Comparison of ENCODE assay signal across 7 cellular contexts in the genomic region with DNA sequence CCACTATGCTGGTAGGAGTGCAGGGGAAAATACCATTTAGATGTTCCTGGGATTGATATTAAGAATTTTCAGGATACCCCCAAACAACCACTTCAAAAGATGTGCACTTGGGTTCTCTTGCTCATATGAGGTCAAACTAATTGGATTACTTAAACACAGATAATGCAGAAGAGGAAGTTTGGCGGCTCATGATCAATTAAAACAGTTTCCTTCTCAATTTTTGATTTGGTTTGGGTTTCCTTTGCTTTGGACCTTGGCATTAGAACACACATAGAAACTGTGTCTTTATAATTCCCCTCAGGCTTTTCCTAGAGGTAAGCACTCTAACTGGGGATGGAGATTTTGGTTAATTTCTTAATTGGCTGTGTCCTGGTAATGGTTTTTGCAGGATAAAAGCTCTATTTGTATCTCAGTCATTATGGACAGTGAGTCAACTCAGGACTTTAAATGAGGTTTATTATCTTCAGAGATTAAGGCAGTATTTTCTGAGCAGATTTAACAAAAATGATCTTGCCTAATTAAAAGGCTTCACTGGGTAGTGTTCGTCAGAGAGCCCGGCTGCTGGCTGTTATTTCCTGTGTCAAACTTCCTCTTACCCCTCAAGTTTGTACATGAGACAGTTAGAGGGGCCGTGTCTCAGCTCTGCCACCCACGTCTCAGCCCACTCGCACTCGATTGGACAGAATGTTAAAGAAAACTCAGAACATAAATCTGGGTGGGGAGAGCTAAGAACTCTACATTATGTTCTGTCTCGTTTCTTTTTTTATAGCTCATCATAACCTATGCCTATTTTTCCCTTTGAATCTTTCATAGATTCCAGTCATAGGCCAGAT. TPM values are rescaled to one million over a fixed set of nuclear protein-coding genes. Genes with fewer than 3 reads are reported as not detected.
A peak's percentile ranks its signal among the peaks of the same experiment; 100 is the strongest.
DNase-seq lines count a peak whose midpoint lies in the region; ATAC-seq lines count a peak whose summit lies in the region.

No MANE protein-coding gene starts in this region.

- H3K9ac ChIP-seq in skeletal muscle tissue (ENCODE audit: low read depth in 1 of 3, low read length in 3 of 3), result no peak overlapping the region

- peak overlapping the region; percentile 54 to 85 for H3K4me3 Mint-ChIP-seq in activated T-cell treated with anti-CD3 and anti-CD28 coated beads, Interleukin-2, amount 50 U/mL, for 72 hours

- H3K4me1 ChIP-seq in skeletal muscle tissue (ENCODE audit: control insufficient read depth in 3 of 3, insufficient read depth in 3 of 3, low read length in 3 of 3), result no peaks in the 10 kb centered on the region

- H3K36me3 ChIP-seq in skeletal muscle tissue (ENCODE audit: control insufficient read depth in 3 of 3, insufficient read depth in 3 of 3, low read length in 3 of 3), result no peaks in the 10 kb centered on the region

- H3K4me3 ChIP-seq in skeletal muscle tissue (ENCODE audit: low read length in 3 of 3), result no peak overlapping the region

- no peaks in the 10 kb centered on the region for H3K9me3 Mint-ChIP-seq in activated T-cell treated with anti-CD3 and anti-CD28 coated beads, Interleukin-2, amount 50 U/mL, for 72 hours

- peaks cover 11% of the 10 kb centered on the region for H3K27me3 Mint-ChIP-seq in activated T-cell treated with anti-CD3 and anti-CD28 coated beads, Interleukin-2, amount 50 U/mL, for 72 hours (ENCODE audit: low read depth)

- H3K4me1 Mint-ChIP-seq in activated T-cell treated with anti-CD3 and anti-CD28 coated beads, Interleukin-2, amount 50 U/mL, for 72 hours (ENCODE audit: low read depth), result peaks cover 19% of the 10 kb centered on the region

- peaks cover 0 to 2% of the 10 kb centered on the region in 2 donors for H3K36me3 Mint-ChIP-seq in activated T-cell treated with anti-CD3 and anti-CD28 coated beads, Interleukin-2, amount 50 U/mL, for 72 hours (ENCODE audit: insufficient read depth in 2 of 2)

- H3K9me3 ChIP-seq in skeletal muscle tissue (ENCODE audit: control insufficient read depth in 3 of 3, low read length in 3 of 3), result no peaks in the 10 kb centered on the region

- peak; percentile 32 to 40 for DNase-seq in activated T-cell treated with anti-CD3 and anti-CD28 coated beads, Interleukin-2, amount 50 U/mL, for 72 hours
- no peak for DNase-seq in iPS-NIHi7 (ENCODE audit: extremely low spot score)
- no peak for DNase-seq in SHP77 treated with DMSO at 0.1 percent for 48 hours (lab: John Stamatoyannopoulos, UW)
- DNase-seq in NCI-H1930 (lab: John Stamatoyannopoulos, UW), result no peak

- peak; percentile 68 for ATAC-seq in GM19468 (IDR thresholded peaks at IDR 0.05; ENCODE audit: extremely low read depth, unreplicated experiment)
- peak; percentile 67 for ATAC-seq in HG03571 (IDR thresholded peaks at IDR 0.05; ENCODE audit: unreplicated experiment)
- ATAC-seq in activated T-cell treated with anti-CD3 and anti-CD28 coated beads, Interleukin-2, amount 50 U/mL, for 72 hours (replicated peaks in 1 of 2), result peak; percentile 71 to 86

- H3K27ac ChIP-seq in skeletal muscle tissue (ENCODE audit: low read depth, low read length), result peak overlapping the region; percentile 9

- H3K27ac Mint-ChIP-seq in activated T-cell treated with anti-CD3 and anti-CD28 coated beads, Interleukin-2, amount 50 U/mL, for 72 hours, result peak overlapping the region; percentile 93

- peaks cover 0 to 4% (median 0%) of the 10 kb centered on the region in 3 donors for H3K27me3 ChIP-seq in skeletal muscle tissue (ENCODE audit: control insufficient read depth in 3 of 3, insufficient read depth in 3 of 3, low read length in 3 of 3)

RNA-seq across cellular contexts. Expression of a gene that starts 50.3 kb away (rescaled TPM):
- total RNA-seq in activated T-cell treated with anti-CD3 and anti-CD28 coated beads, Interleukin-2, amount 50 U/mL, for 72 hours, result 10 to 100 TPM; 31.6 to 40.0 TPM
- total RNA-seq in skeletal muscle tissue, result 21.4 TPM

Comparison
In these comparisons a context has a peak if more than half of its experiments do, and no peak if none do; other contexts are left out.
1. DNase-seq: peak in activated T-cell treated with anti-CD3 and anti-CD28 coated beads, Interleukin-2, amount 50 U/mL, for 72 hours (2 of 2); none in iPS-NIHi7 (single experiment), SHP77 treated with DMSO at 0.1 percent for 48 hours (single experiment) and NCI-H1930 (0 of 2).
2. Peak in every context shown above with its lines, with median percentiles within 50 percentile points of each other: ATAC-seq.